ENCODE assay signal across 7 cellular contexts in genomic region chr1:228108742-228109072, GRCh38. TPM values are rescaled to one million over a fixed set of nuclear protein-coding genes. Genes with fewer than 3 reads are reported as not detected.
DNase-seq lines count a peak whose midpoint lies in the region; ATAC-seq and TF ChIP-seq lines count a peak whose summit lies in the region.

No MANE protein-coding gene starts in this region.

- H3K27ac ChIP-seq in HEK293 (ENCODE audit: extremely low read depth, low read depth, low read length) (peak overlapping the region; percentile 53; the same call in 1 of the 2 replicates), hepatocyte (peak overlapping the region; percentile 94)

- peak overlapping the region; percentile 95 for H3K4me3 Mint-ChIP-seq in T-helper 17 cell
- H3K4me3 Mint-ChIP-seq in stimulated activated naive B cell treated with anti-CD40 and anti-IgM and Interleukin-4, amounts not matched to agents 10 μg/mL and 1 μg/mL and 100 μg/mL, for 72 hours: peak overlapping the region; percentile 95 to 96

- H3K27ac Mint-ChIP-seq in T-helper 17 cell: peak overlapping the region; percentile 85
- peak overlapping the region; percentile 98 for H3K27ac Mint-ChIP-seq in stimulated activated naive B cell treated with anti-CD40 and anti-IgM and Interleukin-4, amounts not matched to agents 10 μg/mL and 1 μg/mL and 100 μg/mL, for 72 hours

- no peaks in the 10 kb centered on the region for H3K27me3 Mint-ChIP-seq in T-helper 17 cell
- no peaks in the 10 kb centered on the region for H3K27me3 Mint-ChIP-seq in stimulated activated naive B cell treated with anti-CD40 and anti-IgM and Interleukin-4, amounts not matched to agents 10 μg/mL and 1 μg/mL and 100 μg/mL, for 72 hours

- no peaks in the 10 kb centered on the region for H3K27me3 ChIP-seq in hepatocyte

- H3K4me2 ChIP-seq in hepatocyte: peak overlapping the region; percentile 93

- H3K36me3 Mint-ChIP-seq in T-helper 17 cell (ENCODE audit: low read depth): no peaks in the 10 kb centered on the region
- H3K36me3 Mint-ChIP-seq in stimulated activated naive B cell treated with anti-CD40 and anti-IgM and Interleukin-4, amounts not matched to agents 10 μg/mL and 1 μg/mL and 100 μg/mL, for 72 hours: peaks cover 13 to 19% of the 10 kb centered on the region in 2 donors

- TF ChIP-seq CTCF in HEK293 (tag by site-specific recombination; IDR thresholded peaks at IDR 0.05) (no peak), hepatocyte (IDR thresholded peaks at IDR 0.05; ENCODE audit: poor library complexity) (no peak)

- ATAC-seq in T-helper 17 cell (no peak), GM18867 (IDR thresholded peaks at IDR 0.05; ENCODE audit: unreplicated experiment) (no peak)
- ATAC-seq in stimulated activated naive B cell treated with anti-CD40 and anti-IgM and Interleukin-4, amounts not matched to agents 10 μg/mL and 1 μg/mL and 100 μg/mL, for 72 hours (replicated peaks): no peak

- H4K20me1 ChIP-seq in hepatocyte (ENCODE audit: insufficient read depth, poor library complexity, severe bottlenecking): no peaks in the 10 kb centered on the region

- CTCF ChIA-PET in HEK293 (lab: Yijun Ruan, JAX): interaction anchor here (0.6 to 9.9 kb wide), 3 partner anchors 22 to 1340 kb away, joined by 3 to 57 read pairs (median 4); no protein-coding TSS in a partner anchor

- 0 out of 2 replicates have a peak, but pooled peaks cover 3% of the 10 kb centered on the region for H3K4me1 ChIP-seq in HEK293 (ENCODE audit: control insufficient read depth, insufficient read depth, low read length)
- peaks cover 15% of the 10 kb centered on the region for H3K4me1 ChIP-seq in hepatocyte (ENCODE audit: insufficient read depth)

- peaks cover 8% of the 10 kb centered on the region for H3K4me1 Mint-ChIP-seq in T-helper 17 cell
- H3K4me1 Mint-ChIP-seq in stimulated activated naive B cell treated with anti-CD40 and anti-IgM and Interleukin-4, amounts not matched to agents 10 μg/mL and 1 μg/mL and 100 μg/mL, for 72 hours: peaks cover 23 to 53% of the 10 kb centered on the region in 2 donors

- H3K36me3 ChIP-seq in HEK293 (ENCODE audit: control insufficient read depth in 2 of 2, insufficient read depth in 1 of 2, low read length in 2 of 2) (peaks cover 6 to 33% of the 10 kb centered on the region in 2 experiments), hepatocyte (replicated peaks; ENCODE audit: insufficient read depth, low read depth) (no peaks in the 10 kb centered on the region)

- peak overlapping the region; percentile 78 for H2AFZ ChIP-seq in hepatocyte

- no peaks in the 10 kb centered on the region for H3K9me2 ChIP-seq in hepatocyte (replicated peaks; ENCODE audit: insufficient read depth)

- DNase-seq in T-helper 17 cell (no peak), hepatocyte (ENCODE audit: low spot score) (no peak), DMS153 (lab: John Stamatoyannopoulos, UW) (no peak), kidney tubule cell (ENCODE audit: low spot score) (no peak)
- no peak for DNase-seq in stimulated activated naive B cell treated with anti-CD40 and anti-IgM and Interleukin-4, amounts not matched to agents 10 μg/mL and 1 μg/mL and 100 μg/mL, for 72 hours

- 14% methylated on average over 8 of the region's 8 CpGs for WGBS in hepatocyte (ENCODE audit: low lambda C conversion rate, missing lambda C conversion rate)

- POLR2A ChIA-PET in HEK293 (lab: Yijun Ruan, JAX): interaction anchor here (1.6 to 1.9 kb wide), 2 partner anchors 26 to 32 kb away, joined by 5 to 8 read pairs; partner anchors contain the start of gene ARF1

- H3K9me3 Mint-ChIP-seq in stimulated activated naive B cell treated with anti-CD40 and anti-IgM and Interleukin-4, amounts not matched to agents 10 μg/mL and 1 μg/mL and 100 μg/mL, for 72 hours: no peaks in the 10 kb centered on the region

- H3K4me3 ChIP-seq in HEK293 (ENCODE audit: low read depth, low read length) (peak overlapping the region; percentile 90), hepatocyte (peak overlapping the region; percentile 96)

- H3K9me3 ChIP-seq in HEK293 (ENCODE audit: control insufficient read depth, insufficient read depth, low read depth, low read length) (no peaks in the 10 kb centered on the region), T-helper 17 cell (ENCODE audit: control insufficient read depth, low read length, poor library complexity, severe bottlenecking) (no peaks in the 10 kb centered on the region), hepatocyte (ENCODE audit: low read depth) (no peaks in the 10 kb centered on the region)

- peaks cover 13% of the 10 kb centered on the region for H3K79me2 ChIP-seq in hepatocyte

TF ChIP-seq in HEK293, 187 proteins besides CTCF, POLR2A, EP300 and RAD21:
- TF ChIP-seq ZNF677 (tag by site-specific recombination; IDR thresholded peaks at IDR 0.05) (0 out of 2 replicates have a peak, but pooled peaks have one; percentile 20), ZNF138 (tag by site-specific recombination; IDR thresholded peaks at IDR 0.05; ENCODE audit: borderline replicate concordance) (no peak), ZNF423 (tag by site-specific recombination; IDR thresholded peaks at IDR 0.05) (0 out of 2 replicates have a peak, but pooled peaks have one; percentile 69), ZNF2 (tag by site-specific recombination; IDR thresholded peaks at IDR 0.05) (no peak), ZNF768 (tag by site-specific recombination; IDR thresholded peaks at IDR 0.05) (no peak), ZNF596 (tag by site-specific recombination; IDR thresholded peaks at IDR 0.05) (0 out of 2 replicates have a peak, but pooled peaks have one; percentile 6)
TF ChIP-seq in HEK293: peak in this region for 3.

RNA-seq across cellular contexts. Expression of gene MRPL55, which starts 0.4 kb away (rescaled TPM):
- total RNA-seq in T-helper 17 cell: 10 to 100 TPM; 55.2 to 59.9 TPM
- 59.6 and 64.8 TPM in 2 replicates for total RNA-seq in hepatocyte
- 122 and 130 TPM in 2 replicates for polyA plus RNA-seq in hepatocyte

RNA-seq across cellular contexts. Expression of gene C1orf35, which starts 5.6 kb away (rescaled TPM):
- total RNA-seq in T-helper 17 cell: 10 to 100 TPM; 20.9 to 21.6 TPM
- total RNA-seq in hepatocyte: 8.3 and 12.3 TPM in 2 replicates
- polyA plus RNA-seq in hepatocyte: 24.6 and 31.6 TPM in 2 replicates

RNA-seq across cellular contexts. Expression of gene ARF1, which starts 26.2 kb away (rescaled TPM):
- total RNA-seq in T-helper 17 cell (100 to 1,000 TPM; 325 to 382 TPM), hepatocyte (249 and 250 TPM in 2 replicates)
- polyA plus RNA-seq in hepatocyte: 594 and 609 TPM in 2 replicates

RNA-seq across cellular contexts. Expression of gene GUK1, which starts 31.4 kb away (rescaled TPM):
- total RNA-seq in T-helper 17 cell: 100 to 1,000 TPM; 233 to 245 TPM
- 157 and 158 TPM in 2 replicates for total RNA-seq in hepatocyte
- 306 and 368 TPM in 2 replicates for polyA plus RNA-seq in hepatocyte

RNA-seq across cellular contexts. Expression of gene GJC2, which starts 41.0 kb away (rescaled TPM):
- total RNA-seq in T-helper 17 cell (1 to 10 TPM in 1 of 2 donors, under 1 TPM in 1; 0.94 to 1.9 TPM), hepatocyte (0.80 and 1.6 TPM in 2 replicates)
- polyA plus RNA-seq in hepatocyte: 0.40 and 0.63 TPM in 2 replicates
